ENCODE assay signal across 1 cellular context in the genomic region with DNA sequence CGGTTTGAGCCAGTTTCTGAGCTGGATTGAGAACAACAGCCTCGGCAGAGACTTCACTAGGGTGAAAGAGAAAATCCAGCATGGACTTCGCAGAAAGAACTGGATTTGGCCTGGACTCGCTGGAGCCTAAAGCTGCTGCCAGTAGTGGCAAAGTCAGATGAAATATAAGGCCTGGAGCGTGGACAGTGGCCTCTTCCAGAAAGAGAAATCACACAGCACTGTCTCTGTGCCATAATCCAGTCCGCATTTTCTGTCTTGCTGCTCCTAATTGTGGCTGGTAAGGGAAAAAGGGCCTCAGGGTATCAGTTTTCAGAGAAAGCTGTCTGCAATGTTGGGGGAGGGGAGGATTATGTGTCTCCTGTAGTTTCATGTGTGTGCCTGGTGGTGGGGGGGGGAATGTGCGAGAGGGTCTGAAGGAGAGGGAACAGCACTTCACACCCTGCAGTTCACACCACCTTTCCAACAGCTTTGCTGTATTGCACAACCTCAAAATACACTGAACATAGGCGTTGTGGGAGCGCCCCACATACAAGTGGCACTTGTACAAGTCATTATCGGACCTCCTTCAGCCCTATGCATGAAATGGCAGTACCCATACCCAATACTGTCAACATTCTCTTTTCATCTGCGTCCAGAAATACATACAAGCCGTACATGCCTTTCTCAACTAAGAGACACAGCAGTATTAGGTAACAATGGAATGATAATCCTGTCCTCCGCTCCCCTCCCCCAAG.
A peak's percentile ranks its signal among the peaks of the same experiment; 100 is the strongest.
TF ChIP-seq lines count a peak whose summit lies in the region.

No MANE protein-coding gene starts in this region.

TF ChIP-seq in K562, 482 proteins besides CTCF, POLR2A, EP300 and RAD21 (continued from another document and continues in another):
- TF ChIP-seq, protein P1, sequence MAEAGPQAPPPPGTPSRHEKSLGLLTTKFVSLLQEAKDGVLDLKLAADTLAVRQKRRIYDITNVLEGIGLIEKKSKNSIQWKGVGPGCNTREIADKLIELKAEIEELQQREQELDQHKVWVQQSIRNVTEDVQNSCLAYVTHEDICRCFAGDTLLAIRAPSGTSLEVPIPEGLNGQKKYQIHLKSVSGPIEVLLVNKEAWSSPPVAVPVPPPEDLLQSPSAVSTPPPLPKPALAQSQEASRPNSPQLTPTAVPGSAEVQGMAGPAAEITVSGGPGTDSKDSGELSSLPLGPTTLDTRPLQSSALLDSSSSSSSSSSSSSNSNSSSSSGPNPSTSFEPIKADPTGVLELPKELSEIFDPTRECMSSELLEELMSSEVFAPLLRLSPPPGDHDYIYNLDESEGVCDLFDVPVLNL (CRISPR knock-in tag; IDR thresholded peaks at IDR 0.05; ENCODE audit: low read depth): no peak
- no peak for TF ChIP-seq BRF1 (IDR thresholded peaks at IDR 0.05; ENCODE audit: borderline replicate concordance, extremely low read depth, insufficient read length)
- TF ChIP-seq ZNF707 (CRISPR knock-in tag; conservative IDR thresholded peaks at IDR 0.05): no peak
- no peak for TF ChIP-seq GTF2B (IDR thresholded peaks at IDR 0.05; ENCODE audit: extremely low read depth, insufficient read length)
- peak; percentile 58; the same call in 1 of the 2 replicates for TF ChIP-seq ARID1B (IDR thresholded peaks at IDR 0.05)
- peak; percentile 91 for TF ChIP-seq FOXJ2 (tag; IDR thresholded peaks at IDR 0.05)
- peak in 1 of 2 experiments; percentile 79; a peak in 1 of 4 replicates for TF ChIP-seq BCLAF1 (IDR thresholded peaks at IDR 0.05; ENCODE audit: borderline replicate concordance in 1 of 2, control insufficient read depth in 1 of 2, low read depth in 2 of 2, low read length in 1 of 2)
- TF ChIP-seq MTF1 (CRISPR knock-in tag; IDR thresholded peaks at IDR 0.05; ENCODE audit: borderline replicate concordance): no peak
- TF ChIP-seq, protein P2, sequence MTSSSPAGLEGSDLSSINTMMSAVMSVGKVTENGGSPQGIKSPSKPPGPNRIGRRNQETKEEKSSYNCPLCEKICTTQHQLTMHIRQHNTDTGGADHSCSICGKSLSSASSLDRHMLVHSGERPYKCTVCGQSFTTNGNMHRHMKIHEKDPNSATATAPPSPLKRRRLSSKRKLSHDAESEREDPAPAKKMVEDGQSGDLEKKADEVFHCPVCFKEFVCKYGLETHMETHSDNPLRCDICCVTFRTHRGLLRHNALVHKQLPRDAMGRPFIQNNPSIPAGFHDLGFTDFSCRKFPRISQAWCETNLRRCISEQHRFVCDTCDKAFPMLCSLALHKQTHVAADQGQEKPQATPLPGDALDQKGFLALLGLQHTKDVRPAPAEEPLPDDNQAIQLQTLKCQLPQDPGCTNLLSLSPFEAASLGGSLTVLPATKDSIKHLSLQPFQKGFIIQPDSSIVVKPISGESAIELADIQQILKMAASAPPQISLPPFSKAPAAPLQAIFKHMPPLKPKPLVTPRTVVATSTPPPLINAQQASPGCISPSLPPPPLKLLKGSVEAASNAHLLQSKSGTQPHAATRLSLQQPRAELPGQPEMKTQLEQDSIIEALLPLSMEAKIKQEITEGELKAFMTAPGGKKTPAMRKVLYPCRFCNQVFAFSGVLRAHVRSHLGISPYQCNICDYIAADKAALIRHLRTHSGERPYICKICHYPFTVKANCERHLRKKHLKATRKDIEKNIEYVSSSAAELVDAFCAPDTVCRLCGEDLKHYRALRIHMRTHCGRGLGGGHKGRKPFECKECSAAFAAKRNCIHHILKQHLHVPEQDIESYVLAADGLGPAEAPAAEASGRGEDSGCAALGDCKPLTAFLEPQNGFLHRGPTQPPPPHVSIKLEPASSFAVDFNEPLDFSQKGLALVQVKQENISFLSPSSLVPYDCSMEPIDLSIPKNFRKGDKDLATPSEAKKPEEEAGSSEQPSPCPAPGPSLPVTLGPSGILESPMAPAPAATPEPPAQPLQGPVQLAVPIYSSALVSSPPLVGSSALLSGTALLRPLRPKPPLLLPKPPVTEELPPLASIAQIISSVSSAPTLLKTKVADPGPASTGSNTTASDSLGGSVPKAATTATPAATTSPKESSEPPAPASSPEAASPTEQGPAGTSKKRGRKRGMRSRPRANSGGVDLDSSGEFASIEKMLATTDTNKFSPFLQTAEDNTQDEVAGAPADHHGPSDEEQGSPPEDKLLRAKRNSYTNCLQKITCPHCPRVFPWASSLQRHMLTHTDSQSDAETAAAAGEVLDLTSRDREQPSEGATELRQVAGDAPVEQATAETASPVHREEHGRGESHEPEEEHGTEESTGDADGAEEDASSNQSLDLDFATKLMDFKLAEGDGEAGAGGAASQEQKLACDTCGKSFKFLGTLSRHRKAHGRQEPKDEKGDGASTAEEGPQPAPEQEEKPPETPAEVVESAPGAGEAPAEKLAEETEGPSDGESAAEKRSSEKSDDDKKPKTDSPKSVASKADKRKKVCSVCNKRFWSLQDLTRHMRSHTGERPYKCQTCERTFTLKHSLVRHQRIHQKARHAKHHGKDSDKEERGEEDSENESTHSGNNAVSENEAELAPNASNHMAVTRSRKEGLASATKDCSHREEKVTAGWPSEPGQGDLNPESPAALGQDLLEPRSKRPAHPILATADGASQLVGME (CRISPR knock-in tag; IDR thresholded peaks at IDR 0.05): no peak; the same call in 1 of the 2 replicates
- TF ChIP-seq CBX5 (IDR thresholded peaks at IDR 0.05; ENCODE audit: borderline replicate concordance, low read depth): peak; percentile 40
- TF ChIP-seq, protein P3, sequence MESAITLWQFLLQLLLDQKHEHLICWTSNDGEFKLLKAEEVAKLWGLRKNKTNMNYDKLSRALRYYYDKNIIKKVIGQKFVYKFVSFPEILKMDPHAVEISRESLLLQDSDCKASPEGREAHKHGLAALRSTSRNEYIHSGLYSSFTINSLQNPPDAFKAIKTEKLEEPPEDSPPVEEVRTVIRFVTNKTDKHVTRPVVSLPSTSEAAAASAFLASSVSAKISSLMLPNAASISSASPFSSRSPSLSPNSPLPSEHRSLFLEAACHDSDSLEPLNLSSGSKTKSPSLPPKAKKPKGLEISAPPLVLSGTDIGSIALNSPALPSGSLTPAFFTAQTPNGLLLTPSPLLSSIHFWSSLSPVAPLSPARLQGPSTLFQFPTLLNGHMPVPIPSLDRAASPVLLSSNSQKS (CRISPR knock-in tag; IDR thresholded peaks at IDR 0.05): no peak
- TF ChIP-seq YY1 (IDR thresholded peaks at IDR 0.05; ENCODE audit: borderline replicate concordance in 1 of 3, control insufficient read depth in 1 of 3, extremely low read depth in 1 of 3, insufficient read depth in 3 of 3, insufficient read length in 1 of 3, insufficient replicate concordance in 2 of 3, low read depth in 1 of 3, low read length in 2 of 3): peak in 2 of 3 experiments; percentile 3 to 66
- no peak for TF ChIP-seq KDM5B (IDR thresholded peaks at IDR 0.05; ENCODE audit: insufficient replicate concordance, low read depth, low read length)
- TF ChIP-seq ZNF316 (IDR thresholded peaks at IDR 0.05): no peak
- TF ChIP-seq STAT5B (CRISPR knock-in tag; IDR thresholded peaks at IDR 0.05): no peak
- no peak for TF ChIP-seq ZSCAN32 (CRISPR knock-in tag; IDR thresholded peaks at IDR 0.05)
- TF ChIP-seq ZNF561 (CRISPR knock-in tag; conservative IDR thresholded peaks at IDR 0.05): no peak
- no peak for TF ChIP-seq SMARCC2 (IDR thresholded peaks at IDR 0.05; ENCODE audit: low read depth)
- TF ChIP-seq CEBPB (tag; IDR thresholded peaks at IDR 0.05): peak; percentile 98
- peak; percentile 62; the same call in 1 of the 2 replicates for TF ChIP-seq SMARCA4 (IDR thresholded peaks at IDR 0.05)
- TF ChIP-seq ZBTB17 (CRISPR knock-in tag; IDR thresholded peaks at IDR 0.05): no peak
- peak; percentile 95 for TF ChIP-seq NFRKB (IDR thresholded peaks at IDR 0.05; ENCODE audit: low read depth)
- TF ChIP-seq, protein P4, sequence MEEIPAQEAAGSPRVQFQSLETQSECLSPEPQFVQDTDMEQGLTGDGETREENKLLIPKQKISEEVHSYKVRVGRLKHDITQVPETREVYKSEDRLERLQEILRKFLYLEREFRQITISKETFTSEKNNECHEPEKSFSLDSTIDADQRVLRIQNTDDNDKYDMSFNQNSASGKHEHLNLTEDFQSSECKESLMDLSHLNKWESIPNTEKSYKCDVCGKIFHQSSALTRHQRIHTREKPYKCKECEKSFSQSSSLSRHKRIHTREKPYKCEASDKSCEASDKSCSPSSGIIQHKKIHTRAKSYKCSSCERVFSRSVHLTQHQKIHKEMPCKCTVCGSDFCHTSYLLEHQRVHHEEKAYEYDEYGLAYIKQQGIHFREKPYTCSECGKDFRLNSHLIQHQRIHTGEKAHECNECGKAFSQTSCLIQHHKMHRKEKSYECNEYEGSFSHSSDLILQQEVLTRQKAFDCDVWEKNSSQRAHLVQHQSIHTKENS (CRISPR knock-in tag; IDR thresholded peaks at IDR 0.05): no peak
